13 cellular contexts compared by ENCODE assay signal in the genomic region with DNA sequence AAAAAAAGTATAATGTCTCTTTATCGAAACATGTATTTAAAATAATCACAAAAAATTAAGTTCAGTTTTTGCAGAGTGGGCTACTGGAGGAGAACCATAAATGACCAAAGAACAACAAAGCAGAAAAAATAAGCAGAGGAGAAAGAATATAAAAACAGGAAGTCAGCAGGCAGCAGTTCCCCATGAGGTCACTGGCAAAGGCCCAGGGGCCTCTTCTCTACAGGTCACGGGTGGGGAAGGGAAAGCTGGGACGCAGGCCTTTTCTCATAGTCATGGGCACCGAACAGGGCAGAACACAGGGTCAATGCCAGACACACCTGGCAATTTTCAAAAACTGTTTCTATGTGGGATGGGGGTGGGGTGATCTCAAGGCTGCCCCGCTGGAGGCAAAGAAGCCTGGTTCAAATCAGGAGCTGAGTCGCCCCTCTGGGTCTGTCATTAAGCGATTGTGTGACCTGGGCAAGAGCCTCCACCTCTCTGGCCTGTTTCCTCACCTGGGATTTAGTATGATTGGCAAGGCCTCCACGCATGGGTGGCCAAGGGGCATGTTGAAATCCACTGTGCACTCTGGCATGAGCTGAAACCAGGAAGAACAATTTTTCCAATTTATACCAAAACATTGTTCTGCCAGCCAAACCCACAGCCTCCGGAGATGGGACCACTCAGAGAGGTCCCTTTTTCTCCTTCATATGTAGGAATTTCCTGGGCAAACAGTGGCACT. TPM values are rescaled to one million over a fixed set of nuclear protein-coding genes. Genes with fewer than 3 reads are reported as not detected.
DNase-seq lines count a peak whose midpoint lies in the region; ATAC-seq and TF ChIP-seq lines count a peak whose summit lies in the region.
"Had no signal": no experiment of that assay in that cellular context is flagged by ENCODE, and none has a peak within 500 bp of the region (broad histone marks: within the 10 kb centered on the region; RNA-seq: fewer than 3 reads in every experiment).

No MANE protein-coding gene starts in this region.

- no peak for TF ChIP-seq EP300 in gastroesophageal sphincter (IDR thresholded peaks at IDR 0.05)
- TF ChIP-seq EP300 in ovary (IDR thresholded peaks at IDR 0.05) = no peak

- TF ChIP-seq POLR2A in gastroesophageal sphincter (IDR thresholded peaks at IDR 0.05) = no peak
- no peak for TF ChIP-seq POLR2A in ovary (IDR thresholded peaks at IDR 0.05)

- no peaks in the 10 kb centered on the region for H3K36me3 Mint-ChIP-seq in stimulated activated effector memory CD8-positive, alpha-beta T cell treated with anti-CD3 and anti-CD28 coated beads, Interleukin-12 subunit alpha, Interleukin-12 subunit beta, amount 100 ng/mL, for 72 hours

- H3K9me3 ChIP-seq in BLaER1 = no peaks in the 10 kb centered on the region
- no peaks in the 10 kb centered on the region for H3K9me3 ChIP-seq in gastroesophageal sphincter
- H3K9me3 ChIP-seq in ovary = no peaks in the 10 kb centered on the region
- H3K9me3 ChIP-seq: BE2C had no signal

- in situ Hi-C loops in G401 (cut with HindIII; ENCODE audit: low sequenced_read_pairs) = no loop called here

- H3K27ac ChIP-seq in BLaER1 (peak overlapping the region; percentile 51), gastroesophageal sphincter (no peak overlapping the region), ovary (peak overlapping the region in 1 of 2 donors; percentile 36)

- ATAC-seq in gastroesophageal sphincter = peak; percentile 51
- ATAC-seq in stimulated activated effector memory CD8-positive, alpha-beta T cell treated with anti-CD3 and anti-CD28 coated beads, Interleukin-12 subunit alpha, Interleukin-12 subunit beta, amount 100 ng/mL, for 72 hours = no peak
- ATAC-seq: effector memory CD8-positive, alpha-beta T cell had no signal

- TF ChIP-seq CTCF in gastroesophageal sphincter (IDR thresholded peaks at IDR 0.05) = no peak
- TF ChIP-seq CTCF in ovary (IDR thresholded peaks at IDR 0.05) = no peak

- peaks cover 16% of the 10 kb centered on the region for H3K4me1 ChIP-seq in BLaER1
- peaks cover 0 to 10% (median 0%) of the 10 kb centered on the region in 3 donors for H3K4me1 ChIP-seq in gastroesophageal sphincter
- H3K4me1 ChIP-seq in ovary (ENCODE audit: insufficient read depth) = peaks cover 13% of the 10 kb centered on the region
- H3K4me1 ChIP-seq: BE2C had no signal

- no peaks in the 10 kb centered on the region for H3K9me3 Mint-ChIP-seq in stimulated activated effector memory CD8-positive, alpha-beta T cell treated with anti-CD3 and anti-CD28 coated beads, Interleukin-12 subunit alpha, Interleukin-12 subunit beta, amount 100 ng/mL, for 72 hours
- H3K9me3 Mint-ChIP-seq: effector memory CD8-positive, alpha-beta T cell had no signal

- H3K4me3 Mint-ChIP-seq in stimulated activated effector memory CD8-positive, alpha-beta T cell treated with anti-CD3 and anti-CD28 coated beads, Interleukin-12 subunit alpha, Interleukin-12 subunit beta, amount 100 ng/mL, for 72 hours = no peak overlapping the region
- H3K4me3 Mint-ChIP-seq: effector memory CD8-positive, alpha-beta T cell had no signal

- no peak overlapping the region for H3K4me3 ChIP-seq in BLaER1
- no peak overlapping the region for H3K4me3 ChIP-seq in gastroesophageal sphincter
- H3K4me3 ChIP-seq in ovary = no peak overlapping the region
- H3K4me3 ChIP-seq: skin epidermis had no signal

- H3K4me2 ChIP-seq in BLaER1 = peak overlapping the region; percentile 68

- no peaks in the 10 kb centered on the region for H4K20me1 ChIP-seq in BLaER1

- 50 to 67% methylated on average over 4 to 6 of the region's 9 CpGs for WGBS in gastroesophageal sphincter (ENCODE audit: low coverage in 1 of 2), 2 donors
- 42 to 54% (median 44%) methylated on average over 9 of the region's 9 CpGs for WGBS in ovary, 3 donors

- intact Hi-C loops in ovary (cut with DNase I) = loop anchor here in 1 of 4 donors (5.0 to 10.0 kb wide), 2 partner anchors 52 to 125 kb away; no protein-coding TSS in a partner anchor

- DNase-seq in RPMI8226 (peak; percentile 83), ovary (peak; percentile 57 to 81 (median 70)), G401 (ENCODE audit: low spot score) (no peak), NCI-H446 (lab: John Stamatoyannopoulos, UW) (no peak), RKO (ENCODE audit: low spot score) (no peak)
- DNase-seq in stimulated activated effector memory CD8-positive, alpha-beta T cell treated with anti-CD3 and anti-CD28 coated beads, Interleukin-12 subunit alpha, Interleukin-12 subunit beta, amount 100 ng/mL, for 72 hours (ENCODE audit: low spot score in 2 of 2) = no peak
- DNase-seq: activated CD4-positive, CD25-positive, alpha-beta regulatory T cell; BE2C; effector memory CD8-positive, alpha-beta T cell; NCI-H774 had no signal

- H3K27ac Mint-ChIP-seq in stimulated activated effector memory CD8-positive, alpha-beta T cell treated with anti-CD3 and anti-CD28 coated beads, Interleukin-12 subunit alpha, Interleukin-12 subunit beta, amount 100 ng/mL, for 72 hours = no peak overlapping the region
- H3K27ac Mint-ChIP-seq: effector memory CD8-positive, alpha-beta T cell had no signal

- no peak overlapping the region for H3K9ac ChIP-seq in BLaER1

- H3K36me3 ChIP-seq in BLaER1 = no peaks in the 10 kb centered on the region
- no peaks in the 10 kb centered on the region for H3K36me3 ChIP-seq in gastroesophageal sphincter
- H3K36me3 ChIP-seq in ovary = no peaks in the 10 kb centered on the region
- H3K36me3 ChIP-seq: BE2C had no signal

- peaks cover 4% of the 10 kb centered on the region for H3K4me1 Mint-ChIP-seq in stimulated activated effector memory CD8-positive, alpha-beta T cell treated with anti-CD3 and anti-CD28 coated beads, Interleukin-12 subunit alpha, Interleukin-12 subunit beta, amount 100 ng/mL, for 72 hours

- H3K27me3 ChIP-seq in BLaER1 = no peaks in the 10 kb centered on the region
- no peaks in the 10 kb centered on the region for H3K27me3 ChIP-seq in gastroesophageal sphincter
- H3K27me3 ChIP-seq in ovary = no peaks in the 10 kb centered on the region
- H3K27me3 ChIP-seq: BE2C had no signal

RNA-seq across cellular contexts. Expression of a gene that starts 43.8 kb away (rescaled TPM):
- total RNA-seq in gastroesophageal sphincter = 10 to 100 TPM; 35.9 to 78.9 (median 50.5) TPM
- total RNA-seq in ovary = 10 to 100 TPM; 40.7 to 62.0 (median 53.4) TPM
- 10 to 100 TPM; 28.6 to 45.3 TPM for polyA plus RNA-seq in ovary
- total RNA-seq in G401 (2014; rRNA removed; shearing (Covaris generic)) = 32.3 and 82.5 TPM in 2 replicates

RNA-seq across cellular contexts. Expression of a gene that starts 46.8 kb away (rescaled TPM):
- total RNA-seq in gastroesophageal sphincter (10 to 100 TPM; 43.7 to 48.2 (median 45.5) TPM), ovary (10 to 100 TPM; 13.4 to 51.5 (median 31.9) TPM)
- polyA plus RNA-seq in ovary = 10 to 100 TPM; 23.6 to 61.7 TPM
- total RNA-seq in G401 (2014; rRNA removed; shearing (Covaris generic)) = 84.9 and 97.7 TPM in 2 replicates

Comparison
In these comparisons a context has a peak if more than half of its experiments do, and no peak if none do; other contexts are left out.
1. DNase-seq: peak in RPMI8226 (single experiment) and ovary (5 of 5); none in G401 (single experiment), NCI-H446 (0 of 2), stimulated activated effector memory CD8-positive, alpha-beta T cell treated with anti-CD3 and anti-CD28 coated beads, Interleukin-12 subunit alpha, Interleukin-12 subunit beta, amount 100 ng/mL, for 72 hours (0 of 2) and RKO (single experiment).